Comparison of ENCODE assay signal across 23 cellular contexts in the genomic region with DNA sequence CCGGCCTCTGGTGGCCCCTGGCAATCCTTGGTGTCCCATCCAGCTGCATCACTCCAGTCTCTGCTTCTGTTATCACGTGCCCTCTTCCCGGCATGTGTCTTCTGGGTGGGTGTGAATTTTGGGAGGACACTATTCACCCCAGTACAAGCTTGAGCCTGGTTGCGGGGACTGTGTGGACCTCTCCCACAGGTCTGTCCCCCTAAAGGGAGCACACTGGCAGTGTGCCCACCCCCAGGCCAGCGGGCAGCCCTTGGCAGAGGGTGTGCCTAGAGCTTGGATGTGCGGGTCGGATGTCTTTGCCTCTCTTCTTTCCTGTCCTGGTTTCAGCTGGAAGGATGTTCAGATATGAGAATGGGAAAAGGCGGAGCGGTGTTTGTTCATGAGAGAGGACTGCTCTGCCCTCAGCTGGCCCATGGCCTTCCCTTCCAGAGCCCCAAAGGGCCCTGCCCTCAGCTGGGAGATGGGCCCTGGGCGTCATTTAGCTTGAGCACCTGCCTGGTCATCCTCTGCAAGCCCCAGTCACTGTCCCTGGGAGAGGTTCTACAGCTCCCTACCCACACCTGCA.
"Had no signal": no experiment of that assay in that cellular context is flagged by ENCODE, and none has a peak within 500 bp of the region (broad histone marks: within the 10 kb centered on the region; RNA-seq: fewer than 3 reads in every experiment).

No MANE protein-coding gene starts in this region.

- DNase-seq: activated CD4-positive, alpha-beta T cell treated with anti-CD3 and anti-CD28 coated beads for 1 hour; activated CD4-positive, alpha-beta T cell treated with anti-CD3 and anti-CD28 coated beads for 4 hours; activated CD4-positive, alpha-beta T cell treated with anti-CD3 and anti-CD28 coated beads, Interleukin-2, amount 50 U/mL, for 1 hour; activated CD4-positive, alpha-beta T cell treated with anti-CD3 and anti-CD28 coated beads, Interleukin-2, amount 50 U/mL, for 48 hours; activated CD8-positive, alpha-beta memory T cell treated with anti-CD3 and anti-CD28 coated beads for 24 hours; activated effector memory CD4-positive, alpha-beta T cell treated with Interleukin-2 at 50 U/mL for 16 hours; activated naive CD4-positive, alpha-beta T cell treated with anti-CD3 and anti-CD28 coated beads for 36 hours; activated naive CD8-positive, alpha-beta T cell treated with anti-CD3 and anti-CD28 coated beads for 36 hours; activated naive CD8-positive, alpha-beta T cell treated with anti-CD3 and anti-CD28 coated beads, Interleukin-2, amount 50 U/mL, for 24 hours; activated T-cell treated with anti-CD3 and anti-CD28 coated beads, Interleukin-2, amount 50 U/mL, for 4 hours; adrenal gland; amygdala; body of pancreas; caudate nucleus; cortex of kidney; effector CD4-positive, alpha-beta T cell; effector memory CD8-positive, alpha-beta T cell; erythroblast; foreskin melanocyte; T-helper 1 cell; T-helper 17 cell had no signal

- H3K4me3 ChIP-seq: adrenal gland, body of pancreas, esophagus muscularis mucosa, gastroesophageal sphincter had no signal

- H3K27ac ChIP-seq: adrenal gland, body of pancreas, esophagus muscularis mucosa, gastroesophageal sphincter had no signal

- H3K27me3 ChIP-seq: adrenal gland, body of pancreas, esophagus muscularis mucosa, gastroesophageal sphincter had no signal

- H3K9me3 ChIP-seq: adrenal gland had no signal

- H3K36me3 ChIP-seq: adrenal gland had no signal
